Comparison of ENCODE assay signal across 35 cellular contexts in the genomic region with DNA sequence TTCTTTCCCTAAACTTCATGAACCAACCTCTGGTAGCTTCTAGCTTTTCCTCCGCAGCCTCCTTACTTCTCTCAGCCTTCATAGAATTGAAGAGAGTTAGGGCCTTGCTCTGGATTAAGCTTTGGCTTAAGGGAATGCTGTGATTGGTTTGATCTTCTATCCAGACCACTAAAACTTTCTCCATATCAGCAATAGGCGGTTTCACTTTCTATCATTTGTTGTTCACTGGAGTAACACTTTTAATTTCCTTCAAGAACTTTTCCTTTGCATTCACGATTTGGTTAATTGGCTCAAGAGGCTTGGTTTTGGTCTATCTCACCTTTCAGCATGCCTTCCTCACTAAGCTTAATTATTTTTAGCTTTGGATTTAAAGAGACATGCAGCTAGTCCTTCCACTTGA.
"Had no signal": no experiment of that assay in that cellular context is flagged by ENCODE, and none has a peak within 500 bp of the region (broad histone marks: within the 10 kb centered on the region; RNA-seq: fewer than 3 reads in every experiment).

No MANE protein-coding gene starts in this region.

- H3K27ac Mint-ChIP-seq: activated CD4-positive, alpha-beta T cell treated with anti-CD3 and anti-CD28 coated beads for 36 hours; activated CD4-positive, alpha-beta T cell treated with anti-CD3 and anti-CD28 coated beads, Interleukin-2, amount 10 ng/mL, durations not matched to agents 7 days and 5 days; activated CD8-positive, alpha-beta memory T cell treated with anti-CD3 and anti-CD28 coated beads, Interleukin-2, amount 10 ng/mL, durations not matched to agents 7 days and 5 days; activated T-helper 2 cell treated with anti-CD3 and anti-CD28 coated beads, Interferon-gamma antibody, Interleukin-2, Interleukin-4, amounts not matched to agents 10 μg/mL and 5 μg/mL and 100 μg/mL, durations not matched to agents 14 hours and 24 hours and 36 hours; brain; T-helper 1 cell treated with Interleukin-12 subunit alpha and Interleukin-12 subunit beta and Interleukin-4 antibody, amounts not matched to agents 30 μg/mL and 1 μg/mL, for 36 hours; T-helper 2 cell treated with Interferon-gamma antibody and Interleukin-4, amounts not matched to agents 5 μg/mL and 100 μg/mL, for 36 hours had no signal

- H3K27me3 Mint-ChIP-seq: activated CD4-positive, alpha-beta T cell treated with anti-CD3 and anti-CD28 coated beads for 36 hours; activated CD4-positive, alpha-beta T cell treated with anti-CD3 and anti-CD28 coated beads, Interleukin-2, amount 10 ng/mL, durations not matched to agents 7 days and 5 days; activated CD8-positive, alpha-beta memory T cell treated with anti-CD3 and anti-CD28 coated beads, Interleukin-2, amount 10 ng/mL, durations not matched to agents 7 days and 5 days; activated naive CD4-positive, alpha-beta T cell treated with anti-CD3 and anti-CD28 coated beads, Interleukin-2, amount 50 U/mL, for 24 hours; brain had no signal

- ATAC-seq: activated CD4-positive, alpha-beta T cell treated with anti-CD3 and anti-CD28 coated beads for 36 hours; activated CD4-positive, CD25-positive, alpha-beta regulatory T cell treated with anti-CD3 and anti-CD28 coated beads, Interleukin-2, amount 50 U/mL, for 24 hours; activated CD8-positive, alpha-beta memory T cell treated with anti-CD3 and anti-CD28 coated beads, Interleukin-2, amount 10 ng/mL, durations not matched to agents 7 days and 5 days; PC-3 had no signal

- H3K4me3 ChIP-seq: Peyer's patch, SJSA1 had no signal

- H3K9me3 ChIP-seq: Peyer's patch, SK-N-SH had no signal

- H3K9me3 Mint-ChIP-seq: activated CD4-positive, alpha-beta T cell treated with anti-CD3 and anti-CD28 coated beads, Interleukin-2, amount 10 ng/mL, durations not matched to agents 7 days and 5 days; activated naive CD4-positive, alpha-beta T cell treated with anti-CD3 and anti-CD28 coated beads, Interleukin-2, amount 50 U/mL, for 24 hours; activated T-helper 2 cell treated with anti-CD3 and anti-CD28 coated beads, Interferon-gamma antibody, Interleukin-2, Interleukin-4, amounts not matched to agents 10 μg/mL and 5 μg/mL and 100 μg/mL, durations not matched to agents 14 hours and 24 hours and 36 hours; brain; T-helper 1 cell treated with Interleukin-12 subunit alpha and Interleukin-12 subunit beta and Interleukin-4 antibody, amounts not matched to agents 30 μg/mL and 1 μg/mL, for 36 hours; T-helper 2 cell treated with Interferon-gamma antibody and Interleukin-4, amounts not matched to agents 5 μg/mL and 100 μg/mL, for 36 hours had no signal

- DNase-seq: activated CD4-positive, alpha-beta T cell treated with anti-CD3 and anti-CD28 coated beads for 36 hours; activated CD4-positive, alpha-beta T cell treated with anti-CD3 and anti-CD28 coated beads, Interleukin-2, amount 10 ng/mL, durations not matched to agents 7 days and 5 days; activated CD4-positive, alpha-beta T cell treated with anti-CD3 and anti-CD28 coated beads, Interleukin-2, amount 50 U/mL, for 48 hours; activated CD8-positive, alpha-beta memory T cell treated with anti-CD3 and anti-CD28 coated beads for 24 hours; activated CD8-positive, alpha-beta memory T cell treated with anti-CD3 and anti-CD28 coated beads, Interleukin-2, amount 10 ng/mL, durations not matched to agents 7 days and 5 days; activated CD8-positive, alpha-beta memory T cell treated with anti-CD3 and anti-CD28 coated beads, Interleukin-2, amount 50 U/mL, for 48 hours; activated gamma-delta T cell; activated naive CD4-positive, alpha-beta T cell treated with Interleukin-2 at 50 U/mL for 16 hours; activated T-cell treated with anti-CD3 and anti-CD28 coated beads, Interleukin-2, amount 50 U/mL, for 1 hour; anterior cingulate cortex; caudate nucleus; cerebellar nuclear complex; NCI-H1092 treated with DMSO at 0.1 percent for 48 hours; NCI-H1417; NCI-H146; NCI-H187; NCI-H2029 treated with DMSO at 0.1 percent for 48 hours; NCI-H2107; NCI-H2171; NCI-H510A; NCI-H526; NCI-H748 treated with DMSO at 0.1 percent for 48 hours; NK-92 treated with Interleukin-12 subunit alpha and Interleukin-12 subunit beta, amount 100 ng/mL, for 24 hours; PC-3; Peyer's patch; RPMI8226; SHP77 treated with DMSO at 0.1 percent for 48 hours; SK-N-SH had no signal

- H3K27ac ChIP-seq: Peyer's patch, SJSA1 had no signal

- H3K4me3 Mint-ChIP-seq: activated CD4-positive, alpha-beta T cell treated with anti-CD3 and anti-CD28 coated beads for 36 hours; activated CD4-positive, alpha-beta T cell treated with anti-CD3 and anti-CD28 coated beads, Interleukin-2, amount 10 ng/mL, durations not matched to agents 7 days and 5 days; activated CD8-positive, alpha-beta memory T cell treated with anti-CD3 and anti-CD28 coated beads, Interleukin-2, amount 10 ng/mL, durations not matched to agents 7 days and 5 days; activated naive CD4-positive, alpha-beta T cell treated with anti-CD3 and anti-CD28 coated beads, Interleukin-2, amount 50 U/mL, for 24 hours; brain; T-helper 1 cell treated with Interleukin-12 subunit alpha and Interleukin-12 subunit beta and Interleukin-4 antibody, amounts not matched to agents 30 μg/mL and 1 μg/mL, for 36 hours; T-helper 2 cell treated with Interferon-gamma antibody and Interleukin-4, amounts not matched to agents 5 μg/mL and 100 μg/mL, for 36 hours had no signal

- H3K4me1 ChIP-seq: SJSA1 had no signal
